ENCODE assay signal across 35 cellular contexts in genomic region chr12:9897524-9897923, GRCh38. TPM values are rescaled to one million over a fixed set of nuclear protein-coding genes. Genes with fewer than 3 reads are reported as not detected.
"Had no signal": no experiment of that assay in that cellular context is flagged by ENCODE, and none has a peak within 500 bp of the region (broad histone marks: within the 10 kb centered on the region; RNA-seq: fewer than 3 reads in every experiment).

No MANE protein-coding gene starts in this region.

- H3K4me1 Mint-ChIP-seq: activated CD4-positive, alpha-beta T cell treated with anti-CD3 and anti-CD28 coated beads for 36 hours; brain had no signal

- DNase-seq: activated CD4-positive, alpha-beta memory T cell treated with anti-CD3 and anti-CD28 coated beads for 36 hours; activated CD4-positive, alpha-beta T cell treated with anti-CD3 and anti-CD28 coated beads for 36 hours; activated CD4-positive, alpha-beta T cell treated with anti-CD3 and anti-CD28 coated beads, Interleukin-2, amount 10 ng/mL, durations not matched to agents 24 days and 14 days; activated CD4-positive, CD25-positive, alpha-beta regulatory T cell; activated CD4-positive, CD25-positive, alpha-beta regulatory T cell treated with anti-CD3 and anti-CD28 coated beads, Interleukin-2, amount 50 U/mL, for 72 hours; activated CD8-positive, alpha-beta memory T cell treated with anti-CD3 and anti-CD28 coated beads, Interleukin-2, amount 10 ng/mL, durations not matched to agents 7 days and 5 days; activated CD8-positive, alpha-beta memory T cell treated with anti-CD3 and anti-CD28 coated beads, Interleukin-2, amount 50 U/mL, for 4 hours; activated CD8-positive, alpha-beta T cell treated with anti-CD3 and anti-CD28 coated beads, Interleukin-2, amount 10 ng/mL, durations not matched to agents 7 days and 5 days; activated effector memory CD4-positive, alpha-beta T cell treated with anti-CD3 and anti-CD28 coated beads, Interleukin-2, amount 50 U/mL, for 16 hours; activated naive CD4-positive, alpha-beta T cell treated with anti-CD3 and anti-CD28 coated beads for 36 hours; activated naive CD8-positive, alpha-beta T cell treated with anti-CD3 and anti-CD28 coated beads, Interleukin-2, amount 10 ng/mL, durations not matched to agents 7 days and 5 days; activated T-cell treated with anti-CD3 and anti-CD28 coated beads, Interleukin-2, amount 50 U/mL, for 1 hour; activated T-cell treated with anti-CD3 and anti-CD28 coated beads, Interleukin-2, amount 50 U/mL, for 48 hours; cortex of kidney; dermis blood vessel endothelial cell; effector CD4-positive, alpha-beta T cell; effector memory CD8-positive, alpha-beta T cell; foreskin melanocyte; heart right ventricle; T-helper 2 cell had no signal

- H3K36me3 ChIP-seq: ascending aorta, breast epithelium, esophagus muscularis mucosa, gastroesophageal sphincter, heart right ventricle had no signal

- H3K9me3 Mint-ChIP-seq: activated naive CD4-positive, alpha-beta T cell treated with anti-CD3 and anti-CD28 coated beads, Interleukin-2, amount 50 U/mL, for 24 hours; central memory CD8-positive, alpha-beta T cell; effector memory CD8-positive, alpha-beta T cell had no signal

- H3K36me3 Mint-ChIP-seq: brain had no signal

- H3K9me3 ChIP-seq: ascending aorta had no signal

- H3K27ac ChIP-seq: ascending aorta, breast epithelium, esophagus muscularis mucosa, gastroesophageal sphincter, heart right ventricle had no signal

- ATAC-seq: activated CD4-positive, alpha-beta T cell treated with anti-CD3 and anti-CD28 coated beads for 36 hours; activated CD8-positive, alpha-beta memory T cell treated with anti-CD3 and anti-CD28 coated beads, Interleukin-2, amount 10 ng/mL, durations not matched to agents 7 days and 5 days; activated CD8-positive, alpha-beta T cell treated with anti-CD3 and anti-CD28 coated beads, Interleukin-2, amount 10 ng/mL, durations not matched to agents 7 days and 5 days; effector memory CD8-positive, alpha-beta T cell; gastroesophageal sphincter; heart right ventricle had no signal

- H3K4me3 ChIP-seq: ascending aorta, breast epithelium, esophagus muscularis mucosa, gastroesophageal sphincter, heart right ventricle had no signal

- H3K27me3 Mint-ChIP-seq: activated CD4-positive, alpha-beta T cell treated with anti-CD3 and anti-CD28 coated beads for 36 hours; activated naive CD4-positive, alpha-beta T cell treated with anti-CD3 and anti-CD28 coated beads, Interleukin-2, amount 50 U/mL, for 24 hours; activated naive CD8-positive, alpha-beta T cell treated with anti-CD3 and anti-CD28 coated beads, Interleukin-2, amount 10 ng/mL, durations not matched to agents 7 days and 5 days had no signal

- H3K4me1 ChIP-seq: ascending aorta, breast epithelium, esophagus muscularis mucosa, gastroesophageal sphincter, heart right ventricle had no signal

- H3K4me3 Mint-ChIP-seq: activated CD4-positive, alpha-beta memory T cell treated with anti-CD3 and anti-CD28 coated beads for 36 hours; activated CD4-positive, alpha-beta T cell treated with anti-CD3 and anti-CD28 coated beads for 36 hours; activated CD4-positive, alpha-beta T cell treated with anti-CD3 and anti-CD28 coated beads, Interleukin-2, amount 10 ng/mL, durations not matched to agents 24 days and 14 days; activated CD8-positive, alpha-beta memory T cell treated with anti-CD3 and anti-CD28 coated beads, Interleukin-2, amount 10 ng/mL, durations not matched to agents 7 days and 5 days; activated CD8-positive, alpha-beta T cell treated with anti-CD3 and anti-CD28 coated beads, Interleukin-2, amount 10 ng/mL, durations not matched to agents 7 days and 5 days; activated naive CD4-positive, alpha-beta T cell treated with anti-CD3 and anti-CD28 coated beads for 36 hours; activated naive CD4-positive, alpha-beta T cell treated with anti-CD3 and anti-CD28 coated beads, Interleukin-2, amount 50 U/mL, for 24 hours; activated naive CD8-positive, alpha-beta T cell treated with anti-CD3 and anti-CD28 coated beads, Interleukin-2, amount 10 ng/mL, durations not matched to agents 7 days and 5 days; activated T-helper 1 cell treated with anti-CD3 and anti-CD28 coated beads, Interleukin-12 subunit alpha, Interleukin-12 subunit beta, Interleukin-2, Interleukin-4 antibody, amounts not matched to agents 30 ng/mL and 10 ng/mL and 1 ng/mL, durations not matched to agents 14 hours and 24 hours and 36 hours; brain; central memory CD8-positive, alpha-beta T cell; effector memory CD8-positive, alpha-beta T cell had no signal

- H3K27ac Mint-ChIP-seq: activated CD4-positive, alpha-beta memory T cell treated with anti-CD3 and anti-CD28 coated beads for 36 hours; activated CD4-positive, alpha-beta T cell treated with anti-CD3 and anti-CD28 coated beads for 36 hours; activated CD4-positive, alpha-beta T cell treated with anti-CD3 and anti-CD28 coated beads, Interleukin-2, amount 10 ng/mL, durations not matched to agents 24 days and 14 days; activated CD8-positive, alpha-beta memory T cell treated with anti-CD3 and anti-CD28 coated beads, Interleukin-2, amount 10 ng/mL, durations not matched to agents 7 days and 5 days; activated CD8-positive, alpha-beta T cell treated with anti-CD3 and anti-CD28 coated beads, Interleukin-2, amount 10 ng/mL, durations not matched to agents 7 days and 5 days; activated naive CD4-positive, alpha-beta T cell treated with anti-CD3 and anti-CD28 coated beads for 36 hours; activated naive CD4-positive, alpha-beta T cell treated with anti-CD3 and anti-CD28 coated beads, Interleukin-2, amount 50 U/mL, for 24 hours; activated naive CD8-positive, alpha-beta T cell treated with anti-CD3 and anti-CD28 coated beads, Interleukin-2, amount 10 ng/mL, durations not matched to agents 7 days and 5 days; activated T-helper 1 cell treated with anti-CD3 and anti-CD28 coated beads, Interleukin-12 subunit alpha, Interleukin-12 subunit beta, Interleukin-2, Interleukin-4 antibody, amounts not matched to agents 30 ng/mL and 10 ng/mL and 1 ng/mL, durations not matched to agents 14 hours and 24 hours and 36 hours; activated T-helper 2 cell treated with anti-CD3 and anti-CD28 coated beads, Interferon-gamma antibody, Interleukin-2, Interleukin-4, amounts not matched to agents 10 μg/mL and 5 μg/mL and 100 μg/mL, durations not matched to agents 14 hours and 24 hours and 36 hours; brain; effector memory CD8-positive, alpha-beta T cell had no signal

- H3K27me3 ChIP-seq: ascending aorta, breast epithelium, esophagus muscularis mucosa, gastroesophageal sphincter had no signal

RNA-seq across cellular contexts. Expression of gene KLRF2, which starts 16.2 kb away (rescaled TPM):
- total RNA-seq: activated CD4-positive, alpha-beta memory T cell treated with anti-CD3 and anti-CD28 coated beads for 36 hours; activated CD4-positive, alpha-beta T cell treated with anti-CD3 and anti-CD28 coated beads for 36 hours; activated CD4-positive, alpha-beta T cell treated with anti-CD3 and anti-CD28 coated beads, Interleukin-2, amount 10 ng/mL, durations not matched to agents 24 days and 14 days; activated CD8-positive, alpha-beta memory T cell treated with anti-CD3 and anti-CD28 coated beads for 36 hours; activated naive CD4-positive, alpha-beta T cell treated with anti-CD3 and anti-CD28 coated beads for 36 hours; activated T-helper 1 cell treated with anti-CD3 and anti-CD28 coated beads, Interleukin-12 subunit alpha, Interleukin-12 subunit beta, Interleukin-2, Interleukin-4 antibody, amounts not matched to agents 30 ng/mL and 10 ng/mL and 1 ng/mL, durations not matched to agents 14 hours and 24 hours and 36 hours; activated T-helper 2 cell treated with anti-CD3 and anti-CD28 coated beads, Interferon-gamma antibody, Interleukin-2, Interleukin-4, amounts not matched to agents 10 μg/mL and 5 μg/mL and 100 μg/mL, durations not matched to agents 14 hours and 24 hours and 36 hours; ascending aorta; breast epithelium; cardiac septum; chondrocyte; dermis blood vessel endothelial cell; epithelial cell of proximal tubule; esophagus muscularis mucosa; gastroesophageal sphincter; glomerular endothelial cell; heart right ventricle; T-helper 1 cell treated with Interleukin-12 subunit alpha and Interleukin-12 subunit beta and Interleukin-4 antibody, amounts not matched to agents 30 ng/mL and 1 ng/mL, for 36 hours had no signal
- polyA plus RNA-seq: heart right ventricle had no signal

RNA-seq across cellular contexts. Expression of gene CLEC2B, which starts 28.4 kb away (rescaled TPM):
- total RNA-seq: chondrocyte, epithelial cell of proximal tubule had no signal

RNA-seq across cellular contexts. Expression of gene CLEC2A, which starts 34.6 kb away (rescaled TPM):
- total RNA-seq: activated CD4-positive, alpha-beta memory T cell treated with anti-CD3 and anti-CD28 coated beads for 36 hours; activated CD4-positive, alpha-beta T cell treated with anti-CD3 and anti-CD28 coated beads for 36 hours; activated CD4-positive, alpha-beta T cell treated with anti-CD3 and anti-CD28 coated beads, Interleukin-2, amount 10 ng/mL, durations not matched to agents 24 days and 14 days; activated CD8-positive, alpha-beta memory T cell treated with anti-CD3 and anti-CD28 coated beads for 36 hours; activated CD8-positive, alpha-beta memory T cell treated with anti-CD3 and anti-CD28 coated beads, Interleukin-2, amount 10 ng/mL, durations not matched to agents 7 days and 5 days; activated CD8-positive, alpha-beta T cell treated with anti-CD3 and anti-CD28 coated beads, Interleukin-2, amount 10 ng/mL, durations not matched to agents 7 days and 5 days; activated naive CD4-positive, alpha-beta T cell treated with anti-CD3 and anti-CD28 coated beads for 36 hours; activated naive CD8-positive, alpha-beta T cell treated with anti-CD3 and anti-CD28 coated beads, Interleukin-2, amount 10 ng/mL, durations not matched to agents 7 days and 5 days; activated T-helper 1 cell treated with anti-CD3 and anti-CD28 coated beads, Interleukin-12 subunit alpha, Interleukin-12 subunit beta, Interleukin-2, Interleukin-4 antibody, amounts not matched to agents 30 ng/mL and 10 ng/mL and 1 ng/mL, durations not matched to agents 14 hours and 24 hours and 36 hours; activated T-helper 2 cell treated with anti-CD3 and anti-CD28 coated beads, Interferon-gamma antibody, Interleukin-2, Interleukin-4, amounts not matched to agents 10 μg/mL and 5 μg/mL and 100 μg/mL, durations not matched to agents 14 hours and 24 hours and 36 hours; ascending aorta; breast epithelium; cardiac septum; dermis blood vessel endothelial cell; epithelial cell of proximal tubule; esophagus muscularis mucosa; gastroesophageal sphincter; glomerular endothelial cell; heart right ventricle; T-helper 1 cell treated with Interleukin-12 subunit alpha and Interleukin-12 subunit beta and Interleukin-4 antibody, amounts not matched to agents 30 ng/mL and 1 ng/mL, for 36 hours had no signal
- polyA plus RNA-seq: heart right ventricle had no signal
